ENCODE assay signal across 1 cellular context in genomic region chr7:84809877-84810276, GRCh38.
TF ChIP-seq lines count a peak whose summit lies in the region.

No MANE protein-coding gene starts in this region.

TF ChIP-seq in GM23338, 12 proteins besides CTCF, POLR2A, EP300 and RAD21 (continued from another document):
- no peak for TF ChIP-seq ETS1 (IDR thresholded peaks at IDR 0.05)
TF ChIP-seq in GM23338: peak in this region for 0.
